In genomic region chr16:50816901-50817555, GRCh38 we compare ENCODE assay signal across 15 cellular contexts.
DNase-seq lines count a peak whose midpoint lies in the region; ATAC-seq lines count a peak whose summit lies in the region.
"Had no signal": no experiment of that assay in that cellular context is flagged by ENCODE, and none has a peak within 500 bp of the region (broad histone marks: within the 10 kb centered on the region; RNA-seq: fewer than 3 reads in every experiment).

No MANE protein-coding gene starts in this region.

- H3K4me3 Mint-ChIP-seq in activated CD8-positive, alpha-beta memory T cell treated with anti-CD3 and anti-CD28 coated beads, Interleukin-2, amount 10 ng/mL, durations not matched to agents 7 days and 5 days = no peak overlapping the region
- H3K4me3 Mint-ChIP-seq: CD4-positive, alpha-beta memory T cell had no signal

- H3K27me3 Mint-ChIP-seq in activated CD8-positive, alpha-beta memory T cell treated with anti-CD3 and anti-CD28 coated beads, Interleukin-2, amount 10 ng/mL, durations not matched to agents 7 days and 5 days = no peaks in the 10 kb centered on the region

- peak; percentile 24 for DNase-seq in activated CD8-positive, alpha-beta memory T cell treated with anti-CD3 and anti-CD28 coated beads for 24 hours
- DNase-seq in activated CD8-positive, alpha-beta memory T cell treated with anti-CD3 and anti-CD28 coated beads, Interleukin-2, amount 10 ng/mL, durations not matched to agents 7 days and 5 days = no peak
- DNase-seq in mesenteric fat pad (ENCODE audit: low spot score) (peak; percentile 65), sciatic nerve (ENCODE audit: low spot score) (peak; percentile 14), left colon (no peak), GM03348 (ENCODE audit: low spot score) (no peak), GM19240 (ENCODE audit: insufficient read length, low spot score) (no peak)
- DNase-seq: AML-193; CD4-positive, alpha-beta memory T cell; DMS79 treated with DMSO at 0.1 percent for 48 hours; GF-D8; GM23248; HCEC 1CT had no signal

- CTCF ChIA-PET in activated CD8-positive, alpha-beta memory T cell treated with anti-CD3 and anti-CD28 coated beads, Interleukin-2, amount 10 ng/mL, durations not matched to agents 7 days and 5 days (lab: Charles Lee) = interaction anchor here (4.3 kb wide), 1 partner anchor 11 kb away, joined by 32 read pairs; no protein-coding TSS in a partner anchor

- intact Hi-C loops in sciatic nerve (cut with DNase I) = no loop called here
- intact Hi-C loops in left colon (cut with DNase I, micrococcal nuclease) = no loop called here

- no peaks in the 10 kb centered on the region for H3K4me1 Mint-ChIP-seq in activated CD8-positive, alpha-beta memory T cell treated with anti-CD3 and anti-CD28 coated beads, Interleukin-2, amount 10 ng/mL, durations not matched to agents 7 days and 5 days
- H3K4me1 Mint-ChIP-seq: CD4-positive, alpha-beta memory T cell had no signal

- no peak overlapping the region for H3K27ac Mint-ChIP-seq in activated CD8-positive, alpha-beta memory T cell treated with anti-CD3 and anti-CD28 coated beads, Interleukin-2, amount 10 ng/mL, durations not matched to agents 7 days and 5 days
- H3K27ac Mint-ChIP-seq: CD4-positive, alpha-beta memory T cell had no signal

- H3K36me3 Mint-ChIP-seq in activated CD8-positive, alpha-beta memory T cell treated with anti-CD3 and anti-CD28 coated beads, Interleukin-2, amount 10 ng/mL, durations not matched to agents 7 days and 5 days = no peaks in the 10 kb centered on the region
- H3K36me3 Mint-ChIP-seq: CD4-positive, alpha-beta memory T cell had no signal

- ATAC-seq in activated CD8-positive, alpha-beta memory T cell treated with anti-CD3 and anti-CD28 coated beads, Interleukin-2, amount 10 ng/mL, durations not matched to agents 7 days and 5 days = no peak
- no peak for ATAC-seq in sciatic nerve
- no peak for ATAC-seq in left colon
- ATAC-seq: A549, GM12878 had no signal

- H3K9me3 Mint-ChIP-seq in activated CD8-positive, alpha-beta memory T cell treated with anti-CD3 and anti-CD28 coated beads, Interleukin-2, amount 10 ng/mL, durations not matched to agents 7 days and 5 days (ENCODE audit: low read depth) = no peaks in the 10 kb centered on the region

Comparison
In these comparisons a context has a peak if more than half of its experiments do, and no peak if none do; other contexts are left out.
1. DNase-seq: peak in activated CD8-positive, alpha-beta memory T cell treated with anti-CD3 and anti-CD28 coated beads for 24 hours (single experiment), mesenteric fat pad (single experiment) and sciatic nerve (single experiment); none in activated CD8-positive, alpha-beta memory T cell treated with anti-CD3 and anti-CD28 coated beads, Interleukin-2, amount 10 ng/mL, durations not matched to agents 7 days and 5 days (single experiment), left colon (0 of 2), GM03348 (single experiment) and GM19240 (single experiment).